In the genomic region with DNA sequence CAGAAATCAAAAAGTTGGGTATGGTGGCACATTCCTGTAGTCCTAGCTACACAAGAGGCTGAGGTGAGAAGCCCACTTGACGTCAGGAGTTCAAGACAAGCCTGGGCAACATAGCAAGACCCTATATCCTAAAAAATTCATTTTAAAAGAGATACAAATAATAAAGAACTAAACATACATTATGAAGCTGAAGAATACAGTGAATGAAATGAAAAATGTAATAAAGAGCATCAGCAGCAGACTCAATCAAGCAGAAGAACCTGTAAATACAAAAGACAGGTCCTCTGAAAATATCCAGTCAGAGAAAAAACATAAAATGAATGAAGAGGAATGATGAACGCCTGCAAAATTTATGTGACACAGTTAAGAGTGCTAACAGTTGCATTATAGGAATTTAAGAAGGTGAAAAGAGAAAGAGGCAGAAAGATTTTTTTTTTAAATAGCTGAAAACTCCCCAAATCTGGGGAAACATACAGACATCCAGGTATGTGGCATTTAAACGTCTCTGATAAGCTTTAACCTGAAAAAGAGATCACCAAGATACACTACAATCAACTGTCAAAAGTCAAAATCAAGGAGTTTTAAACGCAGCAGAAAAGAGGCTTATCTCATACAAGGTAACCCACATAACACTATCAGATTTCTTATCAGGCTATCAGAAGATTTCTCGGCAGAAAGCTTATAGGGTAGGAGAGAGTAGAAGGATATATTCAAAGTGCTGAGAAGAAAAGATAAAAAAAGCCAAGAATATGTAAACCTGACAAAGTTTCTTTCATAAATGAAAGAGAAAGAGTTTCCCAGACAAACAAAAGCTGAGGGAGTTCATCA, we compare ENCODE assay signal across 29 cellular contexts.
"Had no signal": no experiment of that assay in that cellular context is flagged by ENCODE, and none has a peak within 500 bp of the region (broad histone marks: within the 10 kb centered on the region; RNA-seq: fewer than 3 reads in every experiment).

No MANE protein-coding gene starts in this region.

- H2AFZ ChIP-seq: neural progenitor cell, parathyroid adenoma had no signal

- H3K27me3 ChIP-seq: neural progenitor cell, ovary, stomach, thyroid gland, tibial nerve, upper lobe of left lung, vagina had no signal

- H3K27me3 Mint-ChIP-seq: progenitor cell of endocrine pancreas; stimulated activated naive B cell treated with anti-CD40 and anti-IgM and Interleukin-4, amounts not matched to agents 10 μg/mL and 1 μg/mL and 100 μg/mL, for 72 hours had no signal

- H3K4me3 Mint-ChIP-seq: natural killer cell; nephron; neural progenitor cell; stimulated activated effector memory CD8-positive, alpha-beta T cell treated with anti-CD3 and anti-CD28 coated beads, Interleukin-12 subunit alpha, Interleukin-12 subunit beta, amount 100 ng/mL, for 72 hours; stimulated activated naive B cell treated with anti-CD40 and anti-IgM and Interleukin-4, amounts not matched to agents 10 μg/mL and 1 μg/mL and 100 μg/mL, for 72 hours; stimulated activated naive CD8-positive, alpha-beta T cell treated with anti-CD3 and anti-CD28 coated beads, Interleukin-15, Interleukin-2, amounts not matched to agents 100 ng/mL and 50 ng/mL, for 24 hours had no signal

- H3K9me3 ChIP-seq: ovary, thyroid gland had no signal

- H3K79me2 ChIP-seq: parathyroid adenoma had no signal

- H3K4me1 ChIP-seq: neural progenitor cell, parathyroid adenoma, psoas muscle, thyroid gland, tibial nerve, upper lobe of left lung, vagina had no signal

- H3K36me3 Mint-ChIP-seq: stimulated activated effector memory CD8-positive, alpha-beta T cell treated with anti-CD3 and anti-CD28 coated beads, Interleukin-12 subunit alpha, Interleukin-12 subunit beta, amount 100 ng/mL, for 72 hours had no signal

- FAIRE-seq: urothelium cell line had no signal

- H3K9ac ChIP-seq: neural progenitor cell, parathyroid adenoma had no signal

- ATAC-seq: natural killer cell; psoas muscle; right cardiac atrium; sciatic nerve; stimulated activated effector memory CD8-positive, alpha-beta T cell treated with anti-CD3 and anti-CD28 coated beads, Interleukin-12 subunit alpha, Interleukin-12 subunit beta, amount 100 ng/mL, for 72 hours; stimulated activated naive B cell treated with anti-CD40 and anti-IgM and Interleukin-4, amounts not matched to agents 10 μg/mL and 1 μg/mL and 100 μg/mL, for 72 hours had no signal

- H3K27ac ChIP-seq: neural progenitor cell, ovary, parathyroid adenoma, psoas muscle, skin epidermis, stomach, thoracic aorta, thyroid gland, tibial nerve, upper lobe of left lung, vagina had no signal

- H3K27ac Mint-ChIP-seq: natural killer cell; nephron; neural progenitor cell; progenitor cell of endocrine pancreas; stimulated activated effector memory CD8-positive, alpha-beta T cell treated with anti-CD3 and anti-CD28 coated beads, Interleukin-12 subunit alpha, Interleukin-12 subunit beta, amount 100 ng/mL, for 72 hours; stimulated activated naive B cell treated with anti-CD40 and anti-IgM and Interleukin-4, amounts not matched to agents 10 μg/mL and 1 μg/mL and 100 μg/mL, for 72 hours; stimulated activated naive CD8-positive, alpha-beta T cell treated with anti-CD3 and anti-CD28 coated beads, Interleukin-15, Interleukin-2, amounts not matched to agents 100 ng/mL and 50 ng/mL, for 24 hours had no signal

- DNase-seq: natural killer cell; occipital lobe; ovary; posterior cingulate gyrus; psoas muscle; right cardiac atrium; stimulated activated CD4-positive, alpha-beta T cell treated with anti-CD3 and anti-CD28 coated beads, Interleukin-15, amount 100 ng/mL, for 24 hours; stimulated activated CD4-positive, alpha-beta T cell treated with anti-CD3 and anti-CD28 coated beads, Interleukin-2, amount 100 ng/mL, for 24 hours; stimulated activated CD4-positive, alpha-beta T cell treated with anti-CD3 and anti-CD28 coated beads, Interleukin-2, amount 100 ng/mL, for 48 hours; stimulated activated CD4-positive, alpha-beta T cell treated with anti-CD3 and anti-CD28 coated beads, Interleukin-4, amount 100 ng/mL, for 24 hours; stimulated activated naive B cell treated with anti-CD40 and anti-IgM and Interleukin-4, amounts not matched to agents 10 μg/mL and 1 μg/mL and 100 μg/mL, for 72 hours; stimulated activated naive CD4-positive, alpha-beta T cell treated with Interleukin-2 at 50 U/mL for 16 hours; stomach; thyroid gland; trophoblast cell had no signal

- H3K36me3 ChIP-seq: neural progenitor cell, ovary, stomach, thoracic aorta, thyroid gland, tibial nerve, upper lobe of left lung, vagina had no signal

- H3K4me2 ChIP-seq: neural progenitor cell, smooth muscle cell had no signal

- H3K4me1 Mint-ChIP-seq: natural killer cell; neural progenitor cell; stimulated activated effector memory CD8-positive, alpha-beta T cell treated with anti-CD3 and anti-CD28 coated beads, Interleukin-12 subunit alpha, Interleukin-12 subunit beta, amount 100 ng/mL, for 72 hours; stimulated activated naive B cell treated with anti-CD40 and anti-IgM and Interleukin-4, amounts not matched to agents 10 μg/mL and 1 μg/mL and 100 μg/mL, for 72 hours had no signal

- H3K4me3 ChIP-seq: neural progenitor cell, ovary, psoas muscle, skin epidermis, smooth muscle cell, stomach, thoracic aorta, thyroid gland, tibial nerve, upper lobe of left lung, vagina had no signal
